In genomic region chr3:124158174-124158812, GRCh38 we compare ENCODE assay signal across 26 cellular contexts.
DNase-seq lines count a peak whose midpoint lies in the region; ATAC-seq and TF ChIP-seq lines count a peak whose summit lies in the region.
"Had no signal": no experiment of that assay in that cellular context is flagged by ENCODE, and none has a peak within 500 bp of the region (broad histone marks: within the 10 kb centered on the region; RNA-seq: fewer than 3 reads in every experiment).

No MANE protein-coding gene starts in this region.

- H3K36me3 Mint-ChIP-seq in H9 (ENCODE audit: insufficient read depth in 1 of 3, low read depth in 3 of 3), result peaks cover 0 to 4% (median 3%) of the 10 kb centered on the region in 3 experiments; a peak in 1 of 7 replicates
- H3K36me3 Mint-ChIP-seq in glutamatergic neuron (ENCODE audit: unreplicated experiment), result no peaks in the 10 kb centered on the region
- H3K36me3 Mint-ChIP-seq: activated naive CD4-positive, alpha-beta T cell treated with anti-CD3 and anti-CD28 coated beads, Interleukin-2, amount 50 U/mL, for 72 hours; CD4-positive, CD25-positive, alpha-beta regulatory T cell; IgD-negative memory B cell; natural killer cell treated with Interleukin-12 subunit alpha and Interleukin-12 subunit beta and Interleukin-15 and Interleukin-18, amount 100 ng/mL, for 72 hours had no signal

- H2BK15ac ChIP-seq in H9 (ENCODE audit: low read depth, low read length) (no peak overlapping the region), mesendoderm (replicated peaks; ENCODE audit: low read depth) (no peak overlapping the region)

- H3K27me3 ChIP-seq in H9 (ENCODE audit: insufficient read depth, low read length), result no peaks in the 10 kb centered on the region
- no peaks in the 10 kb centered on the region for H3K27me3 ChIP-seq in NT2/D1 (ENCODE audit: insufficient read depth, insufficient read length)
- H3K27me3 ChIP-seq in mesendoderm (ENCODE audit: insufficient read depth, low read length, poor library complexity), result no peaks in the 10 kb centered on the region
- H3K27me3 ChIP-seq: left lung, suprapubic skin had no signal

- H3K27ac ChIP-seq in H9 (ENCODE audit: insufficient read length, low read depth, low read length) (peak overlapping the region; percentile 97), mesendoderm (ENCODE audit: low read depth, low read length) (no peak overlapping the region)
- H3K27ac ChIP-seq: left lung, parathyroid adenoma, suprapubic skin had no signal

- ATAC-seq in GM18873 (IDR thresholded peaks at IDR 0.05; ENCODE audit: low FRiP score, unreplicated experiment), result no peak
- ATAC-seq: activated CD4-positive, alpha-beta T cell treated with anti-CD3 and anti-CD28 coated beads for 36 hours; activated naive CD4-positive, alpha-beta T cell treated with anti-CD3 and anti-CD28 coated beads, Interleukin-2, amount 50 U/mL, for 72 hours; activated T-cell treated with anti-CD3 and anti-CD28 coated beads, Interleukin-2, amount 50 U/mL, for 72 hours; esophagus mucosa; left lung; natural killer cell treated with Interleukin-12 subunit alpha and Interleukin-12 subunit beta and Interleukin-15 and Interleukin-18, amount 100 ng/mL, for 72 hours; sciatic nerve had no signal

- H3K4me3 ChIP-seq in NT2/D1 (ENCODE audit: insufficient read length, low read depth) (no peak overlapping the region), mesendoderm (ENCODE audit: low read length) (no peak overlapping the region)
- H3K4me3 ChIP-seq: left lung, suprapubic skin had no signal

- H3K79me1 ChIP-seq in H9 (ENCODE audit: insufficient read depth, low read depth, low read length, poor library complexity, severe bottlenecking), result no peaks in the 10 kb centered on the region
- no peaks in the 10 kb centered on the region for H3K79me1 ChIP-seq in mesendoderm (ENCODE audit: low read length)

- H2AFZ ChIP-seq in H9 (ENCODE audit: low read length), result no peak overlapping the region
- H2AFZ ChIP-seq: parathyroid adenoma had no signal

- H3K4me2 ChIP-seq in H9 (ENCODE audit: insufficient read depth, insufficient read length, low read length) (peak overlapping the region; percentile 25), mesendoderm (ENCODE audit: low read length) (no peak overlapping the region)

- H4K8ac ChIP-seq in H9 (replicated peaks; ENCODE audit: insufficient read length, low read depth, low read length) (no peak overlapping the region), mesendoderm (ENCODE audit: low read depth, low read length) (no peak overlapping the region)

- no peaks in the 10 kb centered on the region; a peak in 2 of 5 replicates for H3K9me3 Mint-ChIP-seq in H9
- H3K9me3 Mint-ChIP-seq in glutamatergic neuron (ENCODE audit: unreplicated experiment), result peaks cover 16% of the 10 kb centered on the region
- H3K9me3 Mint-ChIP-seq: activated naive CD4-positive, alpha-beta T cell treated with anti-CD3 and anti-CD28 coated beads, Interleukin-2, amount 50 U/mL, for 72 hours; activated T-cell treated with anti-CD3 and anti-CD28 coated beads, Interleukin-2, amount 50 U/mL, for 72 hours; natural killer cell treated with Interleukin-12 subunit alpha and Interleukin-12 subunit beta and Interleukin-15 and Interleukin-18, amount 100 ng/mL, for 72 hours had no signal

- H2AK5ac ChIP-seq in H9 (ENCODE audit: insufficient read length, low read length) (peak overlapping the region; percentile 66), mesendoderm (ENCODE audit: low read length) (no peak overlapping the region)

- 0 out of 2 replicates have a peak overlapping the region, but pooled peaks have one; percentile 34 for H3K14ac ChIP-seq in H9 (ENCODE audit: insufficient read depth, low read length)

- WGBS in H9 (ENCODE audit: extremely low coverage, insufficient read length, low lambda C conversion rate), result no CpG with 5 or more reads among the region's 5 CpGs
- WGBS in mesendoderm (ENCODE audit: extremely low coverage, insufficient coverage, low lambda C conversion rate), result no CpG with 5 or more reads among the region's 5 CpGs

- no peaks in the 10 kb centered on the region for H4K20me1 ChIP-seq in H9 (ENCODE audit: control insufficient read depth, insufficient read depth, insufficient read length)

- H3K4me1 Mint-ChIP-seq in H9 (peaks cover 10 to 14% of the 10 kb centered on the region in 2 experiments), glutamatergic neuron (ENCODE audit: low read depth, unreplicated experiment) (peaks cover 19% of the 10 kb centered on the region)
- H3K4me1 Mint-ChIP-seq: activated CD4-positive, alpha-beta T cell treated with anti-CD3 and anti-CD28 coated beads for 36 hours; CD4-positive, CD25-positive, alpha-beta regulatory T cell; IgD-negative memory B cell had no signal

- H2BK120ac ChIP-seq in H9 (ENCODE audit: low read depth, low read length, poor library complexity, severe bottlenecking) (peak overlapping the region; percentile 28), mesendoderm (ENCODE audit: low read depth, low read length) (no peak overlapping the region)

- H3K36me3 ChIP-seq in NT2/D1 (ENCODE audit: insufficient read depth, insufficient read length, low read length) (no peaks in the 10 kb centered on the region), mesendoderm (ENCODE audit: control insufficient read depth, insufficient read depth, low read length) (no peaks in the 10 kb centered on the region)
- H3K36me3 ChIP-seq: left lung, suprapubic skin had no signal

- no peak for TF ChIP-seq CTCF in H9 (conservative IDR thresholded peaks at IDR 0.05)
- no peak for TF ChIP-seq CTCF in glutamatergic neuron (IDR thresholded peaks at IDR 0.05; ENCODE audit: partially characterized antibody, unreplicated experiment)

- peaks cover 20% of the 10 kb centered on the region; the same call in 1 of the 2 replicates for H3K4me1 ChIP-seq in H9 (ENCODE audit: insufficient read depth, low read length)
- H3K4me1 ChIP-seq in NT2/D1 (ENCODE audit: insufficient read depth, insufficient read length), result peaks cover 10% of the 10 kb centered on the region
- H3K4me1 ChIP-seq in mesendoderm (ENCODE audit: control insufficient read depth, low read depth, low read length), result peaks cover 9% of the 10 kb centered on the region
- H3K4me1 ChIP-seq: left lung, parathyroid adenoma, suprapubic skin had no signal

- H4K91ac ChIP-seq in H9 (ENCODE audit: insufficient read length, low read depth, low read length), result peak overlapping the region; percentile 90

- H3K4ac ChIP-seq in H9 (ENCODE audit: low read depth, low read length) (peak overlapping the region; percentile 76; the same call in 1 of the 2 replicates), mesendoderm (ENCODE audit: low read depth, low read length) (no peak overlapping the region)

- H3K9me3 ChIP-seq in H9 (ENCODE audit: control insufficient read depth, low read depth, low read length) (no peaks in the 10 kb centered on the region), NT2/D1 (ENCODE audit: insufficient read depth, low read length) (no peaks in the 10 kb centered on the region; the same call in 1 of the 2 replicates)
- H3K9me3 ChIP-seq: left lung, suprapubic skin had no signal

- no peaks in the 10 kb centered on the region for H3K23me2 ChIP-seq in H9 (ENCODE audit: insufficient read length, low read depth, low read length, poor library complexity, severe bottlenecking)

- H3K27ac Mint-ChIP-seq in H9 (peak overlapping the region in 2 of 3 experiments; percentile 88 to 93), glutamatergic neuron (ENCODE audit: unreplicated experiment) (peak overlapping the region; percentile 62)
- H3K27ac Mint-ChIP-seq: activated CD4-positive, alpha-beta T cell treated with anti-CD3 and anti-CD28 coated beads for 36 hours; activated naive CD4-positive, alpha-beta T cell treated with anti-CD3 and anti-CD28 coated beads, Interleukin-2, amount 50 U/mL, for 72 hours; activated T-cell treated with anti-CD3 and anti-CD28 coated beads, Interleukin-2, amount 50 U/mL, for 72 hours; CD4-positive, CD25-positive, alpha-beta regulatory T cell; IgD-negative memory B cell; natural killer cell treated with Interleukin-12 subunit alpha and Interleukin-12 subunit beta and Interleukin-15 and Interleukin-18, amount 100 ng/mL, for 72 hours had no signal

- H3K18ac ChIP-seq in H9 (ENCODE audit: insufficient read length, low read depth, low read length) (peak overlapping the region; percentile 83), mesendoderm (ENCODE audit: low read length) (no peak overlapping the region)

- peak overlapping the region; percentile 47 for H2BK5ac ChIP-seq in H9 (ENCODE audit: insufficient read length, low read length)
- no peak overlapping the region for H2BK5ac ChIP-seq in mesendoderm (ENCODE audit: low read length)

- no peak overlapping the region for H3K56ac ChIP-seq in H9 (ENCODE audit: insufficient read length, low read depth, low read length)
- no peak overlapping the region for H3K56ac ChIP-seq in mesendoderm (ENCODE audit: low read length)

- no peak overlapping the region for H2BK20ac ChIP-seq in H9 (ENCODE audit: low read depth, low read length, poor library complexity, severe bottlenecking)

- H2BK12ac ChIP-seq in H9 (ENCODE audit: insufficient read length, low read depth, low read length), result peak overlapping the region; percentile 26

- DNase-seq in H9 (peak; percentile 79), NT2/D1 (ENCODE audit: low read depth, low spot score) (peak; percentile 94), glutamatergic neuron (peak; percentile 51), mesendoderm (peak; percentile 82), SHP77 (lab: John Stamatoyannopoulos, UW) (no peak), DMS53 treated with DMSO at 0.1 percent for 48 hours (lab: John Stamatoyannopoulos, UW; ENCODE audit: unreplicated experiment) (no peak)
- DNase-seq in stimulated activated CD4-positive, alpha-beta T cell treated with anti-CD3 and anti-CD28 coated beads, Interleukin-12 subunit alpha, Interleukin-12 subunit beta, amount 100 ng/mL, for 4 hours, result no peak
- DNase-seq: activated CD4-positive, alpha-beta T cell treated with anti-CD3 and anti-CD28 coated beads for 36 hours; activated T-cell treated with anti-CD3 and anti-CD28 coated beads, Interleukin-2, amount 50 U/mL, for 72 hours; CD4-positive, CD25-positive, alpha-beta regulatory T cell; cerebellar nuclear complex; GOT3; left lung; NCI-H1436 treated with DMSO at 0.1 percent for 48 hours; NCI-H2171 treated with DMSO at 0.1 percent for 48 hours; NCI-H69; SIG-M5; T-helper 1 cell had no signal

- H3K4me3 Mint-ChIP-seq in H9, result peak overlapping the region in 1 of 2 experiments; percentile 31; a peak in 4 of 5 replicates
- no peak overlapping the region for H3K4me3 Mint-ChIP-seq in glutamatergic neuron (ENCODE audit: unreplicated experiment)
- H3K4me3 Mint-ChIP-seq: activated CD4-positive, alpha-beta T cell treated with anti-CD3 and anti-CD28 coated beads for 36 hours; activated T-cell treated with anti-CD3 and anti-CD28 coated beads, Interleukin-2, amount 50 U/mL, for 72 hours; CD4-positive, CD25-positive, alpha-beta regulatory T cell; IgD-negative memory B cell; natural killer cell treated with Interleukin-12 subunit alpha and Interleukin-12 subunit beta and Interleukin-15 and Interleukin-18, amount 100 ng/mL, for 72 hours had no signal

- H3K9ac ChIP-seq in H9 (ENCODE audit: extremely low read depth, insufficient read length, low read length) (no peak overlapping the region), NT2/D1 (ENCODE audit: insufficient read length, low read depth) (peak overlapping the region; percentile 12), mesendoderm (ENCODE audit: low read length) (no peak overlapping the region)
- H3K9ac ChIP-seq: parathyroid adenoma had no signal

- H3K23ac ChIP-seq in H9 (ENCODE audit: insufficient read length, low read depth, low read length) (no peak overlapping the region), mesendoderm (ENCODE audit: low read length) (no peak overlapping the region)

- peak overlapping the region; percentile 84 for H4K5ac ChIP-seq in H9 (ENCODE audit: insufficient read length, low read depth, low read length)
- no peak overlapping the region for H4K5ac ChIP-seq in mesendoderm (ENCODE audit: low read length)

- peak overlapping the region; percentile 30 for H3T11ph ChIP-seq in H9 (ENCODE audit: low read length)

- H3K27me3 Mint-ChIP-seq in H9 (ENCODE audit: low read depth) (no peaks in the 10 kb centered on the region), glutamatergic neuron (ENCODE audit: unreplicated experiment) (peaks cover 9% of the 10 kb centered on the region)

- no peaks in the 10 kb centered on the region for H3K79me2 ChIP-seq in H9 (ENCODE audit: insufficient read depth, low read length)
- H3K79me2 ChIP-seq in mesendoderm (ENCODE audit: control insufficient read depth, insufficient read depth, low read length), result no peaks in the 10 kb centered on the region

Comparison
In these comparisons a context has a peak if more than half of its experiments do, and no peak if none do; other contexts are left out.
1. DNase-seq: peak in H9 (single experiment), NT2/D1 (single experiment), glutamatergic neuron (single experiment) and mesendoderm (single experiment); none in SHP77 (0 of 2), DMS53 treated with DMSO at 0.1 percent for 48 hours (single experiment) and stimulated activated CD4-positive, alpha-beta T cell treated with anti-CD3 and anti-CD28 coated beads, Interleukin-12 subunit alpha, Interleukin-12 subunit beta, amount 100 ng/mL, for 4 hours (single experiment).